Comparison of ENCODE assay signal across 8 cellular contexts in the genomic region with DNA sequence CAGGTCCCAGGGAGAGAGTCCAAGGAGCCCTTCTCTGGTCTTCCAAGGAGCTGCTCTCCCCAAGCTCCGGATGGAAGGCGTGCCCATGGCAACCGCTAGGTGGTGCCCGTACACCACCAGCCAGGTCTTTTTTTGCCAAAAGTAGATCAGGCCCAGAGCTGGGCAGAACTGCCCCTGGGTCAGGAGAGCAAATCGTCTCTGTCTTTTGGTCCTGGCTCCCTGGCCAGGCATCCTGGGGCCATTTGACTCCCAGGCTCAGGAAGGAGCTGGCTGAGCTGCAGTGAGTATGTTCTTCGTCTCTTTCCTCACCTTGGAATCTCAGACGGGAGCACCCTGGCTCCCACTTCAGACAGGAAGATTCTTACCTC. TPM values are rescaled to one million over a fixed set of nuclear protein-coding genes. Genes with fewer than 3 reads are reported as not detected.
A peak's percentile ranks its signal among the peaks of the same experiment; 100 is the strongest.
DNase-seq lines count a peak whose midpoint lies in the region; ATAC-seq and TF ChIP-seq lines count a peak whose summit lies in the region.

No MANE protein-coding gene starts in this region.

- peak; percentile 100 for TF ChIP-seq CTCF in lower lobe of right lung (IDR thresholded peaks at IDR 0.05)

- H3K27me3 ChIP-seq in lower lobe of right lung (ENCODE audit: low read depth): no peaks in the 10 kb centered on the region

- intact Hi-C loops in lower lobe of right lung (cut with DNase I): loop anchor here (5.0 kb wide), 1 partner anchor 48 kb away; no protein-coding TSS in a partner anchor

- peak overlapping the region; percentile 4 for H3K4me3 ChIP-seq in lower lobe of right lung

- no peaks in the 10 kb centered on the region for H3K9me3 ChIP-seq in lower lobe of right lung

- H3K36me3 ChIP-seq in lower lobe of right lung: no peaks in the 10 kb centered on the region

- peak; percentile 46 for ATAC-seq in HG02973 (IDR thresholded peaks at IDR 0.05; ENCODE audit: unreplicated experiment)
- ATAC-seq in lower lobe of right lung: peak; percentile 90 to 92
- no peak for ATAC-seq in GM18907 (IDR thresholded peaks at IDR 0.05; ENCODE audit: unreplicated experiment)

- DNase-seq in ELR (ENCODE audit: low read depth) (peak; percentile 80), NCI-H69 (lab: John Stamatoyannopoulos, UW) (peak; percentile 70), dermis microvascular lymphatic vessel endothelial cell (ENCODE audit: low read depth in 2 of 2) (peak; percentile 32 to 77), lower lobe of right lung (peak; percentile 84)
- DNase-seq in activated CD4-positive, alpha-beta T cell treated with anti-CD3 and anti-CD28 coated beads, Interleukin-2, amount 50 U/mL, for 4 hours: peak; percentile 73 to 74
- peak; percentile 70 for DNase-seq in stimulated activated CD4-positive, alpha-beta T cell treated with anti-CD3 and anti-CD28 coated beads, Interleukin-4, amount 100 ng/mL, for 48 hours (ENCODE audit: low read depth in 2 of 2)

- peaks cover 71% of the 10 kb centered on the region for H3K4me1 ChIP-seq in lower lobe of right lung

- H3K27ac ChIP-seq in lower lobe of right lung: peak overlapping the region; percentile 56

RNA-seq across cellular contexts. Expression of gene BCL3, which starts 24.6 kb away (rescaled TPM):
- total RNA-seq in dermis microvascular lymphatic vessel endothelial cell (1.4 and 3.8 TPM in 2 replicates), lower lobe of right lung (41.0 TPM)

RNA-seq across cellular contexts. Expression of gene CEACAM16, which starts 25.0 kb away (rescaled TPM):
- not detected in 2 replicates for total RNA-seq in dermis microvascular lymphatic vessel endothelial cell
- total RNA-seq in lower lobe of right lung: not detected

RNA-seq across cellular contexts. Expression of gene CEACAM19, which starts 52.7 kb away (rescaled TPM):
- total RNA-seq in dermis microvascular lymphatic vessel endothelial cell (0.51 and 1.1 TPM in 2 replicates), lower lobe of right lung (7.7 TPM)

RNA-seq across cellular contexts. Expression of gene CBLC, which starts 53.8 kb away (rescaled TPM):
- total RNA-seq in dermis microvascular lymphatic vessel endothelial cell: 0.13 TPM in 1 of 2 replicates, not detected in the other
- total RNA-seq in lower lobe of right lung: 2.3 TPM
